In the genomic region with DNA sequence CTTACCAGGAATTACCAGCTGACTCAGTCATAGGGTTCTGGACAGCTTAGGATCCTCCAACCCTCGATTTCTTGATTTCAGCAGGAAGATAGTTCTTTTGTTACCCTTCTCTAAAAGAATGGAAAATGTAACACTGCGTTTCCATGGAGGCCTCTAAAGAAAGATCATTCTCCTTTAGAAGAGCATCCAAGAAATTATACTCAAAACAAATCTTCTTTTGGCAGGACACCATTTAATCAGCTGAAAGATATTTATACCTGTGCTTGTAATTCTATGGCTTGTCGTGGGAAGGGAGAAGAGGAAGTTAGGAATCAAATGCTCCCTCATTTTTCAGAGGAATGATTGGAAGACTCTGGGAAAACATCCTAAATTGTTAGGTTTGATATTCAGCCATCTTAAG, we compare ENCODE assay signal across 19 cellular contexts.
DNase-seq lines count a peak whose midpoint lies in the region; ATAC-seq and TF ChIP-seq lines count a peak whose summit lies in the region.
"Had no signal": no experiment of that assay in that cellular context is flagged by ENCODE, and none has a peak within 500 bp of the region (broad histone marks: within the 10 kb centered on the region; RNA-seq: fewer than 3 reads in every experiment).

No MANE protein-coding gene starts in this region.

- no peak overlapping the region for H3K4me3 Mint-ChIP-seq in activated T-cell treated with anti-CD3 and anti-CD28 coated beads, Interleukin-2, amount 50 U/mL, for 72 hours
- H3K4me3 Mint-ChIP-seq: CD4-positive, alpha-beta T cell; HFFc6; IgD-negative memory B cell had no signal

- no peaks in the 10 kb centered on the region for H3K4me1 ChIP-seq in spleen
- H3K4me1 ChIP-seq: A549, Caco-2 had no signal

- H3K36me3 Mint-ChIP-seq in activated T-cell treated with anti-CD3 and anti-CD28 coated beads, Interleukin-2, amount 50 U/mL, for 72 hours (ENCODE audit: insufficient read depth in 2 of 2) = peaks cover 0 to 3% of the 10 kb centered on the region in 2 donors

- no peaks in the 10 kb centered on the region for H3K9me3 Mint-ChIP-seq in activated T-cell treated with anti-CD3 and anti-CD28 coated beads, Interleukin-2, amount 50 U/mL, for 72 hours
- H3K9me3 Mint-ChIP-seq: CD4-positive, alpha-beta T cell; HFFc6 had no signal

- H3K27ac Mint-ChIP-seq in activated T-cell treated with anti-CD3 and anti-CD28 coated beads, Interleukin-2, amount 50 U/mL, for 72 hours = peak overlapping the region; percentile 77
- H3K27ac Mint-ChIP-seq: CD4-positive, alpha-beta T cell; HFFc6; IgD-negative memory B cell had no signal

- intact Hi-C loops in spleen (cut with DNase I; ENCODE audit: low total_unique reads) = no loop called here

- peaks cover 0 to 5% (median under 1%) of the 10 kb centered on the region in 8 donors for H3K9me3 ChIP-seq in spleen
- H3K9me3 ChIP-seq: A549 had no signal

- ATAC-seq in activated T-cell treated with anti-CD3 and anti-CD28 coated beads, Interleukin-2, amount 50 U/mL, for 72 hours (replicated peaks in 1 of 2) = no peak
- ATAC-seq: A549, HCT116 had no signal

- WGBS in spleen, 5 donors = 82 to 90% (median 88%) methylated on average over 3 of the region's 3 CpGs

- H3K27me3 ChIP-seq in spleen (replicated peaks in 1 of 7) = no peaks in the 10 kb centered on the region

- no peaks in the 10 kb centered on the region for H3K27me3 Mint-ChIP-seq in activated T-cell treated with anti-CD3 and anti-CD28 coated beads, Interleukin-2, amount 50 U/mL, for 72 hours (ENCODE audit: low read depth)
- H3K27me3 Mint-ChIP-seq: CD4-positive, alpha-beta T cell; IgD-negative memory B cell had no signal

- no peak overlapping the region for H3K27ac ChIP-seq in spleen
- H3K27ac ChIP-seq: 22Rv1, A549, C4-2B had no signal

- H3K36me3 ChIP-seq in spleen = peaks cover 0 to 21% (median under 1%) of the 10 kb centered on the region in 6 donors

- H3K4me1 Mint-ChIP-seq in activated T-cell treated with anti-CD3 and anti-CD28 coated beads, Interleukin-2, amount 50 U/mL, for 72 hours (ENCODE audit: low read depth) = no peaks in the 10 kb centered on the region

- no peak for DNase-seq in activated T-cell treated with anti-CD3 and anti-CD28 coated beads, Interleukin-2, amount 50 U/mL, for 72 hours
- DNase-seq in activated T-cell treated with anti-CD3 and anti-CD28 coated beads, Interleukin-2, amount 50 U/mL, for 1 hour = no peak
- DNase-seq in middle frontal gyrus (ENCODE audit: extremely low spot score, low spot score) (peak; percentile 42), superior temporal gyrus (ENCODE audit: extremely low spot score) (peak; percentile 66), GM10266 (ENCODE audit: extremely low spot score) (no peak), NCI-H1092 (lab: John Stamatoyannopoulos, UW) (no peak), spleen (no peak)
- DNase-seq: AML-193; Caco-2; CD4-positive, alpha-beta T cell; DMS79; GDM1; GOT3; HFFc6 had no signal

- TF ChIP-seq CTCF in GM10266 (IDR thresholded peaks at IDR 0.05; ENCODE audit: control insufficient read depth, insufficient read depth, low read depth, missing control alignments) (no peak), spleen (IDR thresholded peaks at IDR 0.05 in 8 of 11, conservative IDR thresholded peaks at IDR 0.05 in 3 of 11) (no peak)

- no peak overlapping the region for H3K4me3 ChIP-seq in spleen
- H3K4me3 ChIP-seq: A549 had no signal

- TF ChIP-seq POLR2A in spleen (IDR thresholded peaks at IDR 0.05) = no peak

Comparison
In these comparisons a context has a peak if more than half of its experiments do, and no peak if none do; other contexts are left out.
1. DNase-seq: peak in middle frontal gyrus (single experiment) and superior temporal gyrus (single experiment); none in activated T-cell treated with anti-CD3 and anti-CD28 coated beads, Interleukin-2, amount 50 U/mL, for 72 hours (0 of 2), activated T-cell treated with anti-CD3 and anti-CD28 coated beads, Interleukin-2, amount 50 U/mL, for 1 hour (single experiment), GM10266 (single experiment), NCI-H1092 (single experiment) and spleen (single experiment).